19 cellular contexts compared by ENCODE assay signal in the genomic region with DNA sequence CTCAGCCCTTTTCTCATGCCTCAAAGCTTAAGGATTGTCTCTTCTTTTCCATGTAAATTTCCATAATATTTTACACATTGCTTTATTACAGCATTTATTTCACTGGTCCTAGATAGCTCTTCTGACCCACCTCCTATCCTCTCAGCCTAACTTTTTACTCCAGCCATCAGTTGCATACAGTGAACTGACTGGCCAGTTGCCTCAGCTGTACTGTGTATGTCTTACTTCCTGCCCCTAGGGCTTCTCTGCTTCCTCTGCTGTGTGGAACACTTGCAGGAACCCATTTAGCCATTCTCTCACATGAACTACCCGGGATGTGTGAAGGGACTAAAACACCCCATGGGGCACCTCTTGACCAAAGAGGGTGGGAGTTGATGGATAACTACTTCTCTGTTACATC.
"Had no signal": no experiment of that assay in that cellular context is flagged by ENCODE, and none has a peak within 500 bp of the region (broad histone marks: within the 10 kb centered on the region; RNA-seq: fewer than 3 reads in every experiment).

No MANE protein-coding gene starts in this region.

- H3K9me3 ChIP-seq: colonic mucosa, heart left ventricle, stomach, thoracic aorta, transverse colon had no signal

- H3K27ac ChIP-seq: colonic mucosa, foreskin keratinocyte, heart left ventricle, stomach, thoracic aorta, transverse colon had no signal

- H3K27me3 Mint-ChIP-seq: naive B cell had no signal

- H3K9me3 Mint-ChIP-seq: naive B cell, nephron progenitor cell had no signal

- DNase-seq: colonic mucosa; dermis blood vessel endothelial cell; foreskin keratinocyte; heart left ventricle; hippocampal formation; left colon; left ventricle myocardium superior; mesendoderm; naive B cell; nephron progenitor cell; posterior cingulate gyrus; stimulated activated CD4-positive, alpha-beta T cell treated with anti-CD3 and anti-CD28 coated beads, Interleukin-2, amount 100 ng/mL, for 24 hours; stimulated activated CD4-positive, alpha-beta T cell treated with anti-CD3 and anti-CD28 coated beads, Interleukin-4, amount 100 ng/mL, for 4 hours; stimulated activated naive CD4-positive, alpha-beta T cell; stomach; substantia nigra; transverse colon had no signal

- H3K27me3 ChIP-seq: colonic mucosa, foreskin keratinocyte, heart left ventricle, stomach, transverse colon had no signal

- H3K27ac Mint-ChIP-seq: nephron progenitor cell had no signal

- ATAC-seq: foreskin keratinocyte, heart left ventricle, left colon, left ventricle myocardium superior, sciatic nerve had no signal

- H3K4me3 ChIP-seq: colonic mucosa, heart left ventricle, stomach, thoracic aorta, transverse colon had no signal

- H3K36me3 ChIP-seq: colonic mucosa, thoracic aorta had no signal

- H3K4me1 Mint-ChIP-seq: naive B cell, nephron progenitor cell had no signal

- H3K4me3 Mint-ChIP-seq: naive B cell, nephron progenitor cell had no signal
